In genomic region chr1:248047008-248047407, GRCh38 we compare ENCODE assay signal across 24 cellular contexts. TPM values are rescaled to one million over a fixed set of nuclear protein-coding genes. Genes with fewer than 3 reads are reported as not detected.
A peak's percentile ranks its signal among the peaks of the same experiment; 100 is the strongest.
DNase-seq lines count a peak whose midpoint lies in the region; ATAC-seq and TF ChIP-seq lines count a peak whose summit lies in the region.
"Had no signal": no experiment of that assay in that cellular context is flagged by ENCODE, and none has a peak within 500 bp of the region (broad histone marks: within the 10 kb centered on the region; RNA-seq: fewer than 3 reads in every experiment).

No MANE protein-coding gene starts in this region.

- no peak for DNase-seq in MCF 10A (ENCODE audit: unreplicated experiment)
- no peak for DNase-seq in breast epithelium (ENCODE audit: low spot score in 2 of 2)
- DNase-seq in NAMALWA (ENCODE audit: low spot score) = peak; percentile 11
- peak; percentile 28 for DNase-seq in OCI-M1 (lab: John Stamatoyannopoulos, UW)
- no peak for DNase-seq in left ventricle myocardium inferior
- no peak for DNase-seq in hepatic stellate cell (ENCODE audit: low spot score)
- DNase-seq: 8988T; ACHN; AML-193; BE2C; Calu3; CD4-positive, alpha-beta memory T cell; COR-L47; DMS153; DND-41; EL; GDM1; H9 had no signal

- no peaks in the 10 kb centered on the region for H3K27me3 ChIP-seq in breast epithelium
- no peaks in the 10 kb centered on the region for H3K27me3 ChIP-seq in left ventricle myocardium inferior (ENCODE audit: low read depth)
- H3K27me3 ChIP-seq: BE2C; BLaER1 treated with 17β-estradiol and CSF1 and Interleukin-3, amounts not matched to agents 10 nM and 100 nM had no signal

- H3K4me1 Mint-ChIP-seq in MCF 10A (ENCODE audit: insufficient read depth, unreplicated experiment) = peaks cover 13% of the 10 kb centered on the region
- H3K4me1 Mint-ChIP-seq: CD4-positive, alpha-beta memory T cell; GM23338; H9 had no signal

- H3K27me3 Mint-ChIP-seq in MCF 10A (ENCODE audit: insufficient read depth, unreplicated experiment) = no peaks in the 10 kb centered on the region
- H3K27me3 Mint-ChIP-seq: CD4-positive, alpha-beta memory T cell had no signal

- no peak overlapping the region for H3K4me3 ChIP-seq in breast epithelium
- no peak overlapping the region for H3K4me3 ChIP-seq in left ventricle myocardium inferior
- H3K4me3 ChIP-seq: A549; BLaER1 treated with 17β-estradiol and CSF1 and Interleukin-3, amounts not matched to agents 10 nM and 100 nM; GM23338 had no signal

- no peak overlapping the region for H3K27ac Mint-ChIP-seq in MCF 10A (ENCODE audit: low read depth, unreplicated experiment)
- H3K27ac Mint-ChIP-seq: CD4-positive, alpha-beta memory T cell; GM23338; H9 had no signal

- TF ChIP-seq CTCF in MCF 10A (IDR thresholded peaks at IDR 0.05; ENCODE audit: unreplicated experiment) (peak; percentile 17), breast epithelium (IDR thresholded peaks at IDR 0.05) (no peak), left ventricle myocardium inferior (IDR thresholded peaks at IDR 0.05; ENCODE audit: borderline replicate concordance) (no peak)

- no peak overlapping the region for H3K4me3 Mint-ChIP-seq in MCF 10A (ENCODE audit: unreplicated experiment)
- H3K4me3 Mint-ChIP-seq: CD4-positive, alpha-beta memory T cell; GM23338; H9 had no signal

- no peaks in the 10 kb centered on the region for H3K36me3 ChIP-seq in breast epithelium
- no peaks in the 10 kb centered on the region for H3K36me3 ChIP-seq in left ventricle myocardium inferior
- H3K36me3 ChIP-seq: BE2C; BLaER1 treated with 17β-estradiol and CSF1 and Interleukin-3, amounts not matched to agents 10 nM and 100 nM had no signal

- ATAC-seq in HG02973 (IDR thresholded peaks at IDR 0.05; ENCODE audit: unreplicated experiment) = no peak
- ATAC-seq: A549, GM23338, HCT116 had no signal

- H3K9me3 ChIP-seq in breast epithelium = peaks cover 0 to 4% of the 10 kb centered on the region in 2 donors
- H3K9me3 ChIP-seq in left ventricle myocardium inferior (replicated peaks) = peaks cover 36% of the 10 kb centered on the region
- H3K9me3 ChIP-seq: BE2C; BLaER1 treated with 17β-estradiol and CSF1 and Interleukin-3, amounts not matched to agents 10 nM and 100 nM had no signal

- BruUV-seq in MCF 10A (replicated peaks; lab: Mats Ljungman, UMichigan) = no TSS peak

- intact Hi-C loops in MCF 10A (cut with micrococcal nuclease) = no loop called here
- intact Hi-C loops in breast epithelium (cut with DNase I; ENCODE audit: low total_unique reads) = no loop called here
- intact Hi-C loops in left ventricle myocardium inferior (cut with micrococcal nuclease) = no loop called here

- H3K36me3 Mint-ChIP-seq in MCF 10A (ENCODE audit: insufficient read depth, unreplicated experiment) = no peaks in the 10 kb centered on the region
- H3K36me3 Mint-ChIP-seq: CD4-positive, alpha-beta memory T cell had no signal

- H3K27ac ChIP-seq in breast epithelium = no peak overlapping the region
- no peak overlapping the region for H3K27ac ChIP-seq in left ventricle myocardium inferior (replicated peaks)
- H3K27ac ChIP-seq: A549; BLaER1 treated with 17β-estradiol and CSF1 and Interleukin-3, amounts not matched to agents 10 nM and 100 nM had no signal

- no peaks in the 10 kb centered on the region for H3K4me1 ChIP-seq in breast epithelium
- H3K4me1 ChIP-seq in left ventricle myocardium inferior = no peaks in the 10 kb centered on the region
- H3K4me1 ChIP-seq: A549, BE2C had no signal

- TF ChIP-seq POLR2A in breast epithelium (IDR thresholded peaks at IDR 0.05) = no peak

- POLR2A ChIA-PET in MCF 10A (lab: Yijun Ruan, JAX) = interaction anchor here (0.7 kb wide), 1 partner anchor 167 kb away, joined by 3 read pairs; no protein-coding TSS in a partner anchor

- CTCF ChIA-PET in MCF 10A (lab: Yijun Ruan, JAX) = interaction anchor here (0.6 to 1.5 kb wide), 4 partner anchors 9 to 879 kb away, joined by 3 to 6 read pairs (median 4); no protein-coding TSS in a partner anchor

- no peaks in the 10 kb centered on the region for H3K9me3 Mint-ChIP-seq in MCF 10A (ENCODE audit: unreplicated experiment)

RNA-seq across cellular contexts. Expression of gene OR2L3, which starts 0.4 kb away (rescaled TPM):
- total RNA-seq in MCF 10A (2022) (not detected in 2 replicates), breast epithelium (under 1 TPM in 2 of 3 donors, not detected in 1; 0.15 to 0.33 TPM), left ventricle myocardium inferior (not detected)
- total RNA-seq: Calu3, GM23338, H4, H9 had no signal

RNA-seq across cellular contexts. Expression of gene OR2L2, which starts 17.1 kb away (rescaled TPM):
- 0.19 and 0.34 TPM in 2 replicates for total RNA-seq in MCF 10A (2022)
- total RNA-seq in breast epithelium = under 1 TPM in 2 of 3 donors, not detected in 1; 0.66 to 0.73 TPM
- total RNA-seq in left ventricle myocardium inferior = not detected
- total RNA-seq: H4, H9 had no signal

RNA-seq across cellular contexts. Expression of gene OR2L5, which starts 33.5 kb away (rescaled TPM):
- not detected in 2 replicates for total RNA-seq in MCF 10A (2022)
- total RNA-seq in breast epithelium = under 1 TPM in 2 of 3 donors, not detected in 1; 0.44 to 0.66 TPM
- total RNA-seq in left ventricle myocardium inferior = not detected
- total RNA-seq: Calu3, GM23338, H4, H9 had no signal

RNA-seq across cellular contexts. Expression of gene OR2L13, which starts 48.0 kb away (rescaled TPM):
- not detected in 2 replicates for total RNA-seq in MCF 10A (2022)
- total RNA-seq in breast epithelium = under 1 TPM in 2 of 3 donors, not detected in 1; 0.29 to 0.33 TPM
- total RNA-seq in left ventricle myocardium inferior = not detected
- total RNA-seq: Calu3, GM23338, H9 had no signal

Comparison
In these comparisons a context has a peak if more than half of its experiments do, and no peak if none do; other contexts are left out.
1. DNase-seq: peak in NAMALWA (single experiment) and OCI-M1 (single experiment); none in MCF 10A (single experiment), breast epithelium (0 of 2), left ventricle myocardium inferior (single experiment) and hepatic stellate cell (single experiment).